ENCODE assay signal across 18 cellular contexts in genomic region chr19:12974301-12975220, GRCh38. TPM values are rescaled to one million over a fixed set of nuclear protein-coding genes. Genes with fewer than 3 reads are reported as not detected.
A peak's percentile ranks its signal among the peaks of the same experiment; 100 is the strongest.
DNase-seq lines count a peak whose midpoint lies in the region; ATAC-seq and TF ChIP-seq lines count a peak whose summit lies in the region.
"Had no signal": no experiment of that assay in that cellular context is flagged by ENCODE, and none has a peak within 500 bp of the region (broad histone marks: within the 10 kb centered on the region; RNA-seq: fewer than 3 reads in every experiment).

No MANE protein-coding gene starts in this region.

- H3K9ac ChIP-seq in BLaER1 treated with 17β-estradiol and CSF1 and Interleukin-3, amounts not matched to agents 10 nM and 100 nM = peak overlapping the region in 9 of 11 experiments; percentile 28 to 71 (median 56); a peak in 18 of 22 replicates
- H3K9ac ChIP-seq in H9 (ENCODE audit: extremely low read depth, insufficient read length, low read length) = no peak overlapping the region

- H2BK5ac ChIP-seq in H9 (ENCODE audit: insufficient read length, low read length) = no peak overlapping the region

- H3K4me1 Mint-ChIP-seq in H9 = 0 out of 4 replicates have a peak, but pooled peaks cover 0 to 4% of the 10 kb centered on the region in 2 experiments

- no peak overlapping the region for H3K4me3 ChIP-seq in BLaER1 treated with 17β-estradiol and CSF1 and Interleukin-3, amounts not matched to agents 10 nM and 100 nM
- H3K4me3 ChIP-seq: ovary, skin epidermis had no signal

- H4K8ac ChIP-seq in H9 (replicated peaks; ENCODE audit: insufficient read length, low read depth, low read length) = no peak overlapping the region

- H2BK12ac ChIP-seq in H9 (ENCODE audit: insufficient read length, low read depth, low read length) = no peak overlapping the region

- H3K36me3 ChIP-seq in BLaER1 treated with 17β-estradiol and CSF1 and Interleukin-3, amounts not matched to agents 10 nM and 100 nM = no peaks in the 10 kb centered on the region
- H3K36me3 ChIP-seq: ovary had no signal

- TF ChIP-seq CTCF in H9 (conservative IDR thresholded peaks at IDR 0.05) = no peak

- H3K4ac ChIP-seq in H9 (ENCODE audit: low read depth, low read length) = no peak overlapping the region

- DNase-seq in H9 (no peak), NCI-H69 (lab: John Stamatoyannopoulos, UW) (peak; percentile 94), erythroblast (lab: John Stamatoyannopoulos, UW) (peak; percentile 74 to 83), NCI-H1417 treated with DMSO at 0.1 percent for 48 hours (lab: John Stamatoyannopoulos, UW) (no peak)
- DNase-seq: activated CD8-positive, alpha-beta T cell treated with anti-CD3 and anti-CD28 coated beads for 36 hours; AML-193; DMS153; effector memory CD8-positive, alpha-beta T cell; NCI-H187; NCI-H526 had no signal

- ATAC-seq in HG03342 (IDR thresholded peaks at IDR 0.05; ENCODE audit: unreplicated experiment) (no peak), HG03469 (IDR thresholded peaks at IDR 0.05; ENCODE audit: unreplicated experiment) (no peak), GM21786 (IDR thresholded peaks at IDR 0.05; ENCODE audit: unreplicated experiment) (no peak)
- ATAC-seq: activated CD8-positive, alpha-beta T cell treated with anti-CD3 and anti-CD28 coated beads for 36 hours; effector memory CD8-positive, alpha-beta T cell; Panc1 had no signal

- no peak overlapping the region for H3T11ph ChIP-seq in H9 (ENCODE audit: low read length)

- H3K9me3 Mint-ChIP-seq in H9 = no peaks in the 10 kb centered on the region
- H3K9me3 Mint-ChIP-seq: activated CD8-positive, alpha-beta T cell treated with anti-CD3 and anti-CD28 coated beads for 36 hours; effector memory CD8-positive, alpha-beta T cell had no signal

- peak overlapping the region; percentile 46; the same call in 1 of the 2 replicates for H3K14ac ChIP-seq in H9 (ENCODE audit: insufficient read depth, low read length)

- peak overlapping the region in 9 of 11 experiments; percentile 42 to 79 (median 73); a peak in 18 of 22 replicates for H3K27ac ChIP-seq in BLaER1 treated with 17β-estradiol and CSF1 and Interleukin-3, amounts not matched to agents 10 nM and 100 nM
- no peak overlapping the region for H3K27ac ChIP-seq in H9 (ENCODE audit: insufficient read length, low read depth, low read length)
- H3K27ac ChIP-seq: ovary, skin epidermis had no signal

- no peaks in the 10 kb centered on the region for H4K20me1 ChIP-seq in BLaER1 treated with 17β-estradiol and CSF1 and Interleukin-3, amounts not matched to agents 10 nM and 100 nM
- H4K20me1 ChIP-seq in H9 (ENCODE audit: control insufficient read depth, insufficient read depth, insufficient read length) = no peaks in the 10 kb centered on the region

- no peak overlapping the region for H3K18ac ChIP-seq in H9 (ENCODE audit: insufficient read length, low read depth, low read length)

- H3K79me1 ChIP-seq in H9 (ENCODE audit: insufficient read depth, low read depth, low read length, poor library complexity, severe bottlenecking) = no peaks in the 10 kb centered on the region

- H3K79me2 ChIP-seq in H9 (ENCODE audit: insufficient read depth, low read length) = no peaks in the 10 kb centered on the region

- no peak overlapping the region for H2BK20ac ChIP-seq in H9 (ENCODE audit: low read depth, low read length, poor library complexity, severe bottlenecking)

- H3K4me2 ChIP-seq in BLaER1 treated with 17β-estradiol and CSF1 and Interleukin-3, amounts not matched to agents 10 nM and 100 nM = peak overlapping the region; percentile 34 to 85 (median 72)
- H3K4me2 ChIP-seq in H9 (ENCODE audit: insufficient read depth, insufficient read length, low read length) = no peak overlapping the region

- H3K36me3 Mint-ChIP-seq in H9 (ENCODE audit: insufficient read depth in 1 of 3, low read depth in 3 of 3) = no peaks in the 10 kb centered on the region; a peak in 1 of 7 replicates

- no peak overlapping the region for H2AK5ac ChIP-seq in H9 (ENCODE audit: insufficient read length, low read length)

- no peak overlapping the region for H2BK15ac ChIP-seq in H9 (ENCODE audit: low read depth, low read length)

- H3K23ac ChIP-seq in H9 (ENCODE audit: insufficient read length, low read depth, low read length) = no peak overlapping the region

- no peaks in the 10 kb centered on the region for H3K23me2 ChIP-seq in H9 (ENCODE audit: insufficient read length, low read depth, low read length, poor library complexity, severe bottlenecking)

- peaks cover 37% of the 10 kb centered on the region for H3K27me3 Mint-ChIP-seq in H9 (ENCODE audit: low read depth)

- H2AFZ ChIP-seq in H9 (ENCODE audit: low read length) = no peak overlapping the region

- no peak overlapping the region for H4K91ac ChIP-seq in H9 (ENCODE audit: insufficient read length, low read depth, low read length)

- H3K4me1 ChIP-seq in BLaER1 treated with 17β-estradiol and CSF1 and Interleukin-3, amounts not matched to agents 10 nM and 100 nM = peaks cover 19 to 34% (median 27%) of the 10 kb centered on the region in 10 experiments
- H3K4me1 ChIP-seq in H9 (ENCODE audit: insufficient read depth, low read length) = no peaks in the 10 kb centered on the region

- no peak overlapping the region for H3K56ac ChIP-seq in H9 (ENCODE audit: insufficient read length, low read depth, low read length)

- H2BK120ac ChIP-seq in H9 (ENCODE audit: low read depth, low read length, poor library complexity, severe bottlenecking) = no peak overlapping the region

- H3K9me3 ChIP-seq in BLaER1 treated with 17β-estradiol and CSF1 and Interleukin-3, amounts not matched to agents 10 nM and 100 nM (replicated peaks in 1 of 11) = no peaks in the 10 kb centered on the region
- H3K9me3 ChIP-seq in H9 (ENCODE audit: control insufficient read depth, low read depth, low read length) = no peaks in the 10 kb centered on the region
- H3K9me3 ChIP-seq: ovary had no signal

- no CpG with 5 or more reads among the region's 19 CpGs for WGBS in H9 (ENCODE audit: extremely low coverage, insufficient read length, low lambda C conversion rate)

- no peak for TF ChIP-seq POLR2A in erythroblast (IDR thresholded peaks at IDR 0.05; ENCODE audit: low read length)

- H3K27ac Mint-ChIP-seq in H9 = no peak overlapping the region
- H3K27ac Mint-ChIP-seq: activated CD8-positive, alpha-beta T cell treated with anti-CD3 and anti-CD28 coated beads for 36 hours; effector memory CD8-positive, alpha-beta T cell had no signal

- no peak overlapping the region for H4K5ac ChIP-seq in H9 (ENCODE audit: insufficient read length, low read depth, low read length)

- no peak overlapping the region for H3K4me3 Mint-ChIP-seq in H9
- H3K4me3 Mint-ChIP-seq: activated CD8-positive, alpha-beta T cell treated with anti-CD3 and anti-CD28 coated beads for 36 hours; effector memory CD8-positive, alpha-beta T cell had no signal

- H3K27me3 ChIP-seq in BLaER1 treated with 17β-estradiol and CSF1 and Interleukin-3, amounts not matched to agents 10 nM and 100 nM = no peaks in the 10 kb centered on the region
- H3K27me3 ChIP-seq in H9 (ENCODE audit: insufficient read depth, low read length) = no peaks in the 10 kb centered on the region
- H3K27me3 ChIP-seq: ovary had no signal

RNA-seq across cellular contexts. Expression of gene DAND5, which starts 5.2 kb away (rescaled TPM):
- total RNA-seq in H9 (2021) = 0.11 and 0.13 TPM in 2 replicates
- total RNA-seq: activated CD8-positive, alpha-beta T cell treated with anti-CD3 and anti-CD28 coated beads for 36 hours; bronchial epithelial cell had no signal

RNA-seq across cellular contexts. Expression of gene GADD45GIP1, which starts 17.5 kb away (rescaled TPM):
- total RNA-seq in H9 (2021) = 44.5 and 45.6 TPM in 2 replicates

RNA-seq across cellular contexts. Expression of gene NFIX, which starts 20.7 kb away (rescaled TPM):
- 0.20 and 0.31 TPM in 2 replicates for total RNA-seq in H9 (2021)

RNA-seq across cellular contexts. Expression of gene RAD23A, which starts 28.9 kb away (rescaled TPM):
- total RNA-seq in H9 (2021) = 62.2 and 67.0 TPM in 2 replicates

RNA-seq across cellular contexts. Expression of gene CALR, which starts 36.2 kb away (rescaled TPM):
- 887 and 938 TPM in 2 replicates for total RNA-seq in H9 (2021)

Comparison
In these comparisons a context has a peak if more than half of its experiments do, and no peak if none do; other contexts are left out.
1. DNase-seq: peak in NCI-H69 (single experiment) and erythroblast (2 of 2); none in H9 (single experiment) and NCI-H1417 treated with DMSO at 0.1 percent for 48 hours (single experiment).